In genomic region chr20:62179162-62179504, GRCh38 we compare ENCODE assay signal across 23 cellular contexts. TPM values are rescaled to one million over a fixed set of nuclear protein-coding genes. Genes with fewer than 3 reads are reported as not detected.
DNase-seq lines count a peak whose midpoint lies in the region; ATAC-seq, FAIRE-seq and TF ChIP-seq lines count a peak whose summit lies in the region.
"Had no signal": no experiment of that assay in that cellular context is flagged by ENCODE, and none has a peak within 500 bp of the region (broad histone marks: within the 10 kb centered on the region; RNA-seq: fewer than 3 reads in every experiment).

No MANE protein-coding gene starts in this region.

- intact Hi-C loops in HepG2 (cut with micrococcal nuclease; ENCODE audit: unreplicated experiment) (no loop called here), colonic mucosa (cut with DNase I) (no loop called here)

- H4K20me1 ChIP-seq in HepG2 (ENCODE audit: insufficient read depth, low read length) = no peaks in the 10 kb centered on the region

- peaks cover 17% of the 10 kb centered on the region for H3K79me2 ChIP-seq in HepG2 (ENCODE audit: insufficient read depth, low read length)

- H3K9me3 ChIP-seq in liver (ENCODE audit: control insufficient read depth in 4 of 4, low read length in 3 of 4) (no peaks in the 10 kb centered on the region), HepG2 (ENCODE audit: low read length) (no peaks in the 10 kb centered on the region), colonic mucosa (no peaks in the 10 kb centered on the region), T-helper 17 cell (ENCODE audit: control insufficient read depth, low read length, poor library complexity, severe bottlenecking) (no peaks in the 10 kb centered on the region)
- H3K9me3 ChIP-seq: HAP-1 had no signal

- WGBS in liver = 43% methylated on average over 14 of the region's 14 CpGs
- WGBS in HepG2 (ENCODE audit: low lambda C conversion rate) = over 99% methylated on average over 13 of the region's 14 CpGs

- TF ChIP-seq RAD21 in liver (IDR thresholded peaks at IDR 0.05) (no peak), HepG2 (CRISPR knock-in tag; IDR thresholded peaks at IDR 0.05) (no peak)

- no peak for FAIRE-seq in HepG2 (lab: Jason Lieb, UNC)
- FAIRE-seq: D721Med, GM18507, HTR-8/SVneo had no signal

- peak overlapping the region; percentile 97 to 98 for H3K27ac ChIP-seq in liver (ENCODE audit: low read depth in 1 of 2, low read length in 2 of 2)
- H3K27ac ChIP-seq in HepG2 (ENCODE audit: extremely low read length, insufficient read depth, low read length) = no peak overlapping the region
- no peak overlapping the region for H3K27ac ChIP-seq in colonic mucosa
- H3K27ac ChIP-seq: GM23248 had no signal

- no peak overlapping the region for H3K4me2 ChIP-seq in HepG2 (ENCODE audit: low read depth, low read length)

- peaks cover 3 to 47% (median 16%) of the 10 kb centered on the region in 4 donors for H3K4me1 ChIP-seq in liver (ENCODE audit: control insufficient read depth in 4 of 4, insufficient read depth in 4 of 4, low read length in 3 of 4)
- H3K4me1 ChIP-seq in HepG2 (ENCODE audit: insufficient read depth, low read length) = peaks cover 12% of the 10 kb centered on the region
- H3K4me1 ChIP-seq in colonic mucosa = peaks cover 7% of the 10 kb centered on the region

- BruUV-seq in HepG2 (replicated peaks; lab: Mats Ljungman, UMichigan) = no TSS peak

- POLR2A ChIA-PET in HepG2 (lab: Yijun Ruan, JAX) = no interaction called here

- H3K36me3 ChIP-seq in liver (ENCODE audit: control insufficient read depth in 4 of 4, insufficient read depth in 3 of 4, low read depth in 1 of 4, low read length in 3 of 4) = peaks cover 0 to 10% (median 3%) of the 10 kb centered on the region in 4 donors
- H3K36me3 ChIP-seq in HepG2 (replicated peaks in 1 of 2; ENCODE audit: control insufficient read depth in 1 of 2, insufficient read depth in 2 of 2, low read length in 2 of 2) = peaks cover 24 to 33% of the 10 kb centered on the region in 2 experiments
- H3K36me3 ChIP-seq in colonic mucosa = no peaks in the 10 kb centered on the region

- no peak overlapping the region for H2AFZ ChIP-seq in HepG2 (ENCODE audit: low read length)
- H2AFZ ChIP-seq: GM23248 had no signal

- ATAC-seq in HepG2 = no peak
- no peak for ATAC-seq in HG02973 (IDR thresholded peaks at IDR 0.05; ENCODE audit: unreplicated experiment)
- ATAC-seq in T-helper 17 cell = no peak
- ATAC-seq: Panc1 had no signal

- H3K4me1 Mint-ChIP-seq in neural crest cell (peaks cover 17% of the 10 kb centered on the region), T-helper 17 cell (peaks cover 9% of the 10 kb centered on the region)

- H3K27me3 Mint-ChIP-seq in neural crest cell (ENCODE audit: low read depth) = no peaks in the 10 kb centered on the region
- H3K27me3 Mint-ChIP-seq in T-helper 17 cell = no peaks in the 10 kb centered on the region

- peaks cover 12% of the 10 kb centered on the region for H3K36me3 Mint-ChIP-seq in neural crest cell (ENCODE audit: low read depth)
- peaks cover 5% of the 10 kb centered on the region for H3K36me3 Mint-ChIP-seq in T-helper 17 cell (ENCODE audit: low read depth)

- H3K9ac ChIP-seq in liver (ENCODE audit: low read depth in 1 of 2, low read length in 2 of 2) (peak overlapping the region; percentile 78 to 80), HepG2 (ENCODE audit: insufficient read depth, low read depth, low read length) (no peak overlapping the region), colonic mucosa (ENCODE audit: low read depth in 2 of 2, low read length in 2 of 2) (no peak overlapping the region)
- H3K9ac ChIP-seq: GM23248 had no signal

- H3K4me3 ChIP-seq in liver (ENCODE audit: low read depth in 1 of 3, low read length in 3 of 3) = peak overlapping the region in 2 of 3 donors; percentile 12 to 42
- H3K4me3 ChIP-seq in HepG2 (replicated peaks in 1 of 3; ENCODE audit: insufficient read depth in 1 of 3, low read depth in 2 of 3, low read length in 3 of 3) = no peak overlapping the region
- no peak overlapping the region for H3K4me3 ChIP-seq in colonic mucosa
- H3K4me3 ChIP-seq: GM23248, HAP-1 had no signal

- CTCF ChIA-PET in HepG2 (lab: Yijun Ruan, JAX; ENCODE audit: low intra/inter-chr PET ratio, low total read pairs) = no interaction called here

- H3K4me3 Mint-ChIP-seq in neural crest cell (peak overlapping the region; percentile 27), T-helper 17 cell (no peak overlapping the region)

- H3K27ac Mint-ChIP-seq in neural crest cell (ENCODE audit: unreplicated experiment) (no peak overlapping the region), T-helper 17 cell (no peak overlapping the region)

- no peak for TF ChIP-seq POLR2A in HepG2 (IDR thresholded peaks at IDR 0.05; ENCODE audit: insufficient read depth in 1 of 2, low read depth in 2 of 2, low read length in 2 of 2)

- DNase-seq in HepG2 (ENCODE audit: low spot score) = no peak
- no peak for DNase-seq in neural crest cell (ENCODE audit: low read depth, low spot score)
- no peak for DNase-seq in colonic mucosa
- DNase-seq in T-helper 17 cell = no peak
- DNase-seq: DMS53; GDM1; GM23248; IMR-90; NCI-H1105 treated with DMSO at 0.1 percent for 48 hours; NCI-H2029 treated with DMSO at 0.1 percent for 48 hours; NCI-H226; NCI-H524; NCI-H774; NK-92 treated with Interleukin-12 subunit alpha and Interleukin-12 subunit beta, amount 100 ng/mL, for 24 hours had no signal

- H3K9me3 Mint-ChIP-seq in neural crest cell = no peaks in the 10 kb centered on the region

- TF ChIP-seq CTCF in liver (IDR thresholded peaks at IDR 0.05; ENCODE audit: low read depth, low read length, missing input control) (no peak), HepG2 (CRISPR knock-in tag; IDR thresholded peaks at IDR 0.05) (no peak), neural crest cell (conservative IDR thresholded peaks at IDR 0.05) (no peak), colonic mucosa (IDR thresholded peaks at IDR 0.05) (no peak)

- H3K27me3 ChIP-seq in liver (ENCODE audit: control insufficient read depth in 4 of 4, insufficient read depth in 4 of 4, low read length in 3 of 4) (no peaks in the 10 kb centered on the region), HepG2 (ENCODE audit: control insufficient read depth in 1 of 2, insufficient read depth in 2 of 2, low read length in 2 of 2) (no peaks in the 10 kb centered on the region; a peak in 2 of 5 replicates), colonic mucosa (no peaks in the 10 kb centered on the region)

- in situ Hi-C loops in HepG2 (cut with HindIII; ENCODE audit: extremely low pct_ligation_motif_present, low pct_unique_long_range_greater_than_20kb) = no loop called here

- TF ChIP-seq EP300 in HepG2 (IDR thresholded peaks at IDR 0.05; ENCODE audit: low read depth in 2 of 2, low read length in 2 of 2) (no peak), HepG2 (CRISPR knock-in tag; IDR thresholded peaks at IDR 0.05; ENCODE audit: borderline replicate concordance) (no peak)

RNA-seq across cellular contexts. Expression of gene MTG2, which starts 3.7 kb away (rescaled TPM):
- total RNA-seq in liver (10 to 100 TPM; 13.0 to 26.8 TPM), HepG2 (2016; rRNA removed; fragmentation: Illumina TruSeq; extraction: Trizol) (31.3 and 37.8 TPM in 2 replicates), neural crest cell (32.9 and 34.6 TPM in 2 replicates), colonic mucosa (10 to 100 TPM; 30.4 to 46.7 TPM), T-helper 17 cell (10 to 100 TPM; 13.8 to 14.3 TPM)
- polyA plus RNA-seq in liver (10 to 100 TPM; 22.0 to 28.0 TPM), HepG2 (2011; rRNA removed) (20.4 and 22.5 TPM in 2 replicates)
- total RNA-seq in HepG2 (2016; cell fraction: cytosol; rRNA removed; fragmentation: Illumina TruSeq; extraction: Trizol; ENCODE audit: low read depth) = 14.9 and 15.3 TPM in 2 replicates
- 30.0 and 35.2 TPM in 2 replicates for total RNA-seq in HepG2 (2016; cell fraction: insoluble cytoplasmic fraction; rRNA removed; fragmentation: Illumina TruSeq; extraction: Trizol)
- total RNA-seq in HepG2 (2016; cell fraction: membrane; rRNA removed; fragmentation: Illumina TruSeq; extraction: Trizol) = 20.4 and 23.8 TPM in 2 replicates
- total RNA-seq in HepG2 (2016; cell fraction: nucleus; rRNA removed; fragmentation: Illumina TruSeq; extraction: Trizol) = 23.8 and 28.4 TPM in 2 replicates
- polyA plus RNA-seq in HepG2 (2011; cell fraction: cytosol; rRNA removed) = 19.5 and 23.4 TPM in 2 replicates
- 31.1 and 31.2 TPM in 2 replicates for polyA plus RNA-seq in HepG2 (2011; cell fraction: nucleus; rRNA removed)
- 21.4 and 26.9 TPM in 2 replicates for polyA plus RNA-seq in HepG2 (2012)
- 13.5 and 13.6 TPM in 2 replicates for polyA plus RNA-seq in HepG2 (2016; cell fraction: cytosol; fragmentation: Illumina TruSeq; extraction: Trizol; ENCODE audit: low read depth)
- polyA plus RNA-seq in HepG2 (2016; cell fraction: insoluble cytoplasmic fraction; fragmentation: Illumina TruSeq; extraction: Trizol; ENCODE audit: low read depth) = 33.7 and 36.3 TPM in 2 replicates
- 18.0 and 19.8 TPM in 2 replicates for polyA plus RNA-seq in HepG2 (2016; cell fraction: membrane; fragmentation: Illumina TruSeq; extraction: Trizol; ENCODE audit: low read depth)
- polyA plus RNA-seq in HepG2 (2016; cell fraction: nucleus; fragmentation: Illumina TruSeq; extraction: Trizol; ENCODE audit: insufficient read depth, low read depth) = 87.6 and 92.7 TPM in 2 replicates
- 27.2 and 36.2 TPM in 2 replicates for polyA minus RNA-seq in HepG2 (2011; rRNA and poly(A)+ RNA removed; ENCODE audit: low replicate concordance)
- 13.0 and 15.4 TPM in 2 replicates for polyA minus RNA-seq in HepG2 (2011; cell fraction: cytosol; rRNA and poly(A)+ RNA removed)
- 16.7 and 20.9 TPM in 2 replicates for polyA minus RNA-seq in HepG2 (2011; cell fraction: nucleus; rRNA and poly(A)+ RNA removed)

RNA-seq across cellular contexts. Expression of gene SS18L1, which starts 35.6 kb away (rescaled TPM):
- total RNA-seq in liver (10 to 100 TPM; 17.3 to 24.3 TPM), HepG2 (2016; rRNA removed; fragmentation: Illumina TruSeq; extraction: Trizol) (15.3 and 17.8 TPM in 2 replicates), neural crest cell (29.6 and 30.0 TPM in 2 replicates), colonic mucosa (10 to 100 TPM; 10.1 to 17.7 TPM), T-helper 17 cell (10 to 100 TPM; 13.1 to 16.0 TPM)
- polyA plus RNA-seq in liver (10 to 100 TPM in 1 of 2 donors, 1 to 10 TPM in 1; 6.1 to 16.1 TPM), HepG2 (2011; rRNA removed) (27.6 and 32.0 TPM in 2 replicates)
- 8.6 and 10.0 TPM in 2 replicates for total RNA-seq in HepG2 (2016; cell fraction: cytosol; rRNA removed; fragmentation: Illumina TruSeq; extraction: Trizol; ENCODE audit: low read depth)
- total RNA-seq in HepG2 (2016; cell fraction: insoluble cytoplasmic fraction; rRNA removed; fragmentation: Illumina TruSeq; extraction: Trizol) = 14.3 and 17.3 TPM in 2 replicates
- 13.2 and 13.6 TPM in 2 replicates for total RNA-seq in HepG2 (2016; cell fraction: membrane; rRNA removed; fragmentation: Illumina TruSeq; extraction: Trizol)
- 21.3 and 26.0 TPM in 2 replicates for total RNA-seq in HepG2 (2016; cell fraction: nucleus; rRNA removed; fragmentation: Illumina TruSeq; extraction: Trizol)
- 13.9 and 24.3 TPM in 2 replicates for polyA plus RNA-seq in HepG2 (2011; cell fraction: cytosol; rRNA removed)
- polyA plus RNA-seq in HepG2 (2011; cell fraction: nucleus; rRNA removed) = 94.6 and 141 TPM in 2 replicates
- 16.9 and 17.6 TPM in 2 replicates for polyA plus RNA-seq in HepG2 (2012)
- 2.6 and 2.8 TPM in 2 replicates for polyA plus RNA-seq in HepG2 (2016; cell fraction: cytosol; fragmentation: Illumina TruSeq; extraction: Trizol; ENCODE audit: low read depth)
- polyA plus RNA-seq in HepG2 (2016; cell fraction: insoluble cytoplasmic fraction; fragmentation: Illumina TruSeq; extraction: Trizol; ENCODE audit: low read depth) = 12.8 and 13.4 TPM in 2 replicates
- 5.4 and 6.3 TPM in 2 replicates for polyA plus RNA-seq in HepG2 (2016; cell fraction: membrane; fragmentation: Illumina TruSeq; extraction: Trizol; ENCODE audit: low read depth)
- 60.6 and 69.1 TPM in 2 replicates for polyA plus RNA-seq in HepG2 (2016; cell fraction: nucleus; fragmentation: Illumina TruSeq; extraction: Trizol; ENCODE audit: insufficient read depth, low read depth)
- 32.8 and 53.5 TPM in 2 replicates for polyA minus RNA-seq in HepG2 (2011; rRNA and poly(A)+ RNA removed; ENCODE audit: low replicate concordance)
- 14.5 and 16.4 TPM in 2 replicates for polyA minus RNA-seq in HepG2 (2011; cell fraction: cytosol; rRNA and poly(A)+ RNA removed)
- polyA minus RNA-seq in HepG2 (2011; cell fraction: nucleus; rRNA and poly(A)+ RNA removed) = 30.1 and 33.4 TPM in 2 replicates

RNA-seq across cellular contexts. Expression of gene PSMA7, which starts 35.9 kb away (rescaled TPM):
- total RNA-seq in liver (100 to 1,000 TPM; 109 to 181 TPM), HepG2 (2016; rRNA removed; fragmentation: Illumina TruSeq; extraction: Trizol) (531 and 639 TPM in 2 replicates), neural crest cell (318 and 322 TPM in 2 replicates), colonic mucosa (100 to 1,000 TPM; 164 to 315 TPM), T-helper 17 cell (100 to 1,000 TPM; 144 to 158 TPM)
- polyA plus RNA-seq in liver (100 to 1,000 TPM; 212 to 342 TPM), HepG2 (2011; rRNA removed) (571 and 631 TPM in 2 replicates)
- total RNA-seq in HepG2 (2016; cell fraction: cytosol; rRNA removed; fragmentation: Illumina TruSeq; extraction: Trizol; ENCODE audit: low read depth) = 280 and 300 TPM in 2 replicates
- total RNA-seq in HepG2 (2016; cell fraction: insoluble cytoplasmic fraction; rRNA removed; fragmentation: Illumina TruSeq; extraction: Trizol) = 555 and 661 TPM in 2 replicates
- total RNA-seq in HepG2 (2016; cell fraction: membrane; rRNA removed; fragmentation: Illumina TruSeq; extraction: Trizol) = 259 and 300 TPM in 2 replicates
- total RNA-seq in HepG2 (2016; cell fraction: nucleus; rRNA removed; fragmentation: Illumina TruSeq; extraction: Trizol) = 259 and 270 TPM in 2 replicates
- polyA plus RNA-seq in HepG2 (2011; cell fraction: cytosol; rRNA removed) = 539 and 602 TPM in 2 replicates
- 375 and 401 TPM in 2 replicates for polyA plus RNA-seq in HepG2 (2011; cell fraction: nucleus; rRNA removed)
- 283 and 330 TPM in 2 replicates for polyA plus RNA-seq in HepG2 (2012)
- 290 and 328 TPM in 2 replicates for polyA plus RNA-seq in HepG2 (2016; cell fraction: cytosol; fragmentation: Illumina TruSeq; extraction: Trizol; ENCODE audit: low read depth)
- polyA plus RNA-seq in HepG2 (2016; cell fraction: insoluble cytoplasmic fraction; fragmentation: Illumina TruSeq; extraction: Trizol; ENCODE audit: low read depth) = 656 and 720 TPM in 2 replicates
- 233 and 270 TPM in 2 replicates for polyA plus RNA-seq in HepG2 (2016; cell fraction: membrane; fragmentation: Illumina TruSeq; extraction: Trizol; ENCODE audit: low read depth)
- polyA plus RNA-seq in HepG2 (2016; cell fraction: nucleus; fragmentation: Illumina TruSeq; extraction: Trizol; ENCODE audit: insufficient read depth, low read depth) = 418 and 431 TPM in 2 replicates
- 380 and 541 TPM in 2 replicates for polyA minus RNA-seq in HepG2 (2011; rRNA and poly(A)+ RNA removed; ENCODE audit: low replicate concordance)
- 93.0 and 111 TPM in 2 replicates for polyA minus RNA-seq in HepG2 (2011; cell fraction: cytosol; rRNA and poly(A)+ RNA removed)
- polyA minus RNA-seq in HepG2 (2011; cell fraction: nucleus; rRNA and poly(A)+ RNA removed) = 111 and 120 TPM in 2 replicates

RNA-seq across cellular contexts. Expression of gene HRH3, which starts 40.9 kb away (rescaled TPM):
- total RNA-seq in liver (not detected), HepG2 (2016; rRNA removed; fragmentation: Illumina TruSeq; extraction: Trizol) (0.10 and 0.18 TPM in 2 replicates), neural crest cell (0.75 and 0.86 TPM in 2 replicates), colonic mucosa (not detected), T-helper 17 cell (not detected)
- polyA plus RNA-seq in liver (not detected), HepG2 (2011; rRNA removed) (not detected in 2 replicates)
- 0.10 TPM in 1 of 2 replicates, not detected in the other for total RNA-seq in HepG2 (2016; cell fraction: cytosol; rRNA removed; fragmentation: Illumina TruSeq; extraction: Trizol; ENCODE audit: low read depth)
- 0.06 TPM in 1 of 2 replicates, not detected in the other for total RNA-seq in HepG2 (2016; cell fraction: insoluble cytoplasmic fraction; rRNA removed; fragmentation: Illumina TruSeq; extraction: Trizol)
- total RNA-seq in HepG2 (2016; cell fraction: membrane; rRNA removed; fragmentation: Illumina TruSeq; extraction: Trizol) = 0.12 and 0.14 TPM in 2 replicates
- total RNA-seq in HepG2 (2016; cell fraction: nucleus; rRNA removed; fragmentation: Illumina TruSeq; extraction: Trizol) = not detected in 2 replicates
- polyA plus RNA-seq in HepG2 (2011; cell fraction: cytosol; rRNA removed) = not detected in 2 replicates
- polyA plus RNA-seq in HepG2 (2011; cell fraction: nucleus; rRNA removed) = not detected in 2 replicates
- 0.08 TPM in 1 of 2 replicates, not detected in the other for polyA plus RNA-seq in HepG2 (2012)
- polyA plus RNA-seq in HepG2 (2016; cell fraction: cytosol; fragmentation: Illumina TruSeq; extraction: Trizol; ENCODE audit: low read depth) = 0.08 TPM in 1 of 2 replicates, not detected in the other
- 0.34 TPM in 1 of 2 replicates, not detected in the other for polyA plus RNA-seq in HepG2 (2016; cell fraction: insoluble cytoplasmic fraction; fragmentation: Illumina TruSeq; extraction: Trizol; ENCODE audit: low read depth)
- polyA plus RNA-seq in HepG2 (2016; cell fraction: membrane; fragmentation: Illumina TruSeq; extraction: Trizol; ENCODE audit: low read depth) = 0.17 TPM in 2 replicates
- not detected in 2 replicates for polyA plus RNA-seq in HepG2 (2016; cell fraction: nucleus; fragmentation: Illumina TruSeq; extraction: Trizol; ENCODE audit: insufficient read depth, low read depth)
- not detected in 2 replicates for polyA minus RNA-seq in HepG2 (2011; rRNA and poly(A)+ RNA removed; ENCODE audit: low replicate concordance)
- polyA minus RNA-seq in HepG2 (2011; cell fraction: cytosol; rRNA and poly(A)+ RNA removed) = not detected in 2 replicates
- not detected in 2 replicates for polyA minus RNA-seq in HepG2 (2011; cell fraction: nucleus; rRNA and poly(A)+ RNA removed)
- total RNA-seq: A172, GM23248, IMR-90, SK-MEL-5 had no signal
- polyA plus RNA-seq: GM23248, IMR-90 had no signal

RNA-seq across cellular contexts. Expression of gene LSM14B, which starts 56.9 kb away (rescaled TPM):
- total RNA-seq in liver (10 to 100 TPM; 15.5 to 15.9 TPM), HepG2 (2016; rRNA removed; fragmentation: Illumina TruSeq; extraction: Trizol) (77.7 and 79.2 TPM in 2 replicates), neural crest cell (97.1 TPM in 2 replicates), colonic mucosa (10 to 100 TPM; 38.6 to 38.8 TPM), T-helper 17 cell (10 to 100 TPM; 32.3 to 34.1 TPM)
- polyA plus RNA-seq in liver (10 to 100 TPM in 1 of 2 donors, under 1 TPM in 1; 0.99 to 11.2 TPM), HepG2 (2011; rRNA removed) (43.3 and 50.4 TPM in 2 replicates)
- 24.5 and 25.5 TPM in 2 replicates for total RNA-seq in HepG2 (2016; cell fraction: cytosol; rRNA removed; fragmentation: Illumina TruSeq; extraction: Trizol; ENCODE audit: low read depth)
- 67.6 and 79.5 TPM in 2 replicates for total RNA-seq in HepG2 (2016; cell fraction: insoluble cytoplasmic fraction; rRNA removed; fragmentation: Illumina TruSeq; extraction: Trizol)
- 64.7 and 64.9 TPM in 2 replicates for total RNA-seq in HepG2 (2016; cell fraction: membrane; rRNA removed; fragmentation: Illumina TruSeq; extraction: Trizol)
- total RNA-seq in HepG2 (2016; cell fraction: nucleus; rRNA removed; fragmentation: Illumina TruSeq; extraction: Trizol) = 45.7 and 51.1 TPM in 2 replicates
- polyA plus RNA-seq in HepG2 (2011; cell fraction: cytosol; rRNA removed) = 24.6 and 38.4 TPM in 2 replicates
- polyA plus RNA-seq in HepG2 (2011; cell fraction: nucleus; rRNA removed) = 68.1 and 80.1 TPM in 2 replicates
- polyA plus RNA-seq in HepG2 (2012) = 35.5 and 43.9 TPM in 2 replicates
- 15.6 and 19.3 TPM in 2 replicates for polyA plus RNA-seq in HepG2 (2016; cell fraction: cytosol; fragmentation: Illumina TruSeq; extraction: Trizol; ENCODE audit: low read depth)
- polyA plus RNA-seq in HepG2 (2016; cell fraction: insoluble cytoplasmic fraction; fragmentation: Illumina TruSeq; extraction: Trizol; ENCODE audit: low read depth) = 70.8 and 83.3 TPM in 2 replicates
- 38.0 and 40.1 TPM in 2 replicates for polyA plus RNA-seq in HepG2 (2016; cell fraction: membrane; fragmentation: Illumina TruSeq; extraction: Trizol; ENCODE audit: low read depth)
- polyA plus RNA-seq in HepG2 (2016; cell fraction: nucleus; fragmentation: Illumina TruSeq; extraction: Trizol; ENCODE audit: insufficient read depth, low read depth) = 84.6 and 88.2 TPM in 2 replicates
- polyA minus RNA-seq in HepG2 (2011; rRNA and poly(A)+ RNA removed; ENCODE audit: low replicate concordance) = 41.0 and 77.9 TPM in 2 replicates
- polyA minus RNA-seq in HepG2 (2011; cell fraction: cytosol; rRNA and poly(A)+ RNA removed) = 22.8 and 27.3 TPM in 2 replicates
- polyA minus RNA-seq in HepG2 (2011; cell fraction: nucleus; rRNA and poly(A)+ RNA removed) = 35.0 and 37.7 TPM in 2 replicates

Comparison
In these comparisons a context has a peak if more than half of its experiments do, and no peak if none do; other contexts are left out.
1. H3K27ac ChIP-seq: peak in liver (2 of 2); none in HepG2 (single experiment) and colonic mucosa (single experiment).
2. H3K4me3 ChIP-seq: peak in liver (2 of 3); none in HepG2 (0 of 3) and colonic mucosa (single experiment).
3. H3K9ac ChIP-seq: peak in liver (2 of 2); none in HepG2 (single experiment) and colonic mucosa (0 of 2).